In the genomic region with DNA sequence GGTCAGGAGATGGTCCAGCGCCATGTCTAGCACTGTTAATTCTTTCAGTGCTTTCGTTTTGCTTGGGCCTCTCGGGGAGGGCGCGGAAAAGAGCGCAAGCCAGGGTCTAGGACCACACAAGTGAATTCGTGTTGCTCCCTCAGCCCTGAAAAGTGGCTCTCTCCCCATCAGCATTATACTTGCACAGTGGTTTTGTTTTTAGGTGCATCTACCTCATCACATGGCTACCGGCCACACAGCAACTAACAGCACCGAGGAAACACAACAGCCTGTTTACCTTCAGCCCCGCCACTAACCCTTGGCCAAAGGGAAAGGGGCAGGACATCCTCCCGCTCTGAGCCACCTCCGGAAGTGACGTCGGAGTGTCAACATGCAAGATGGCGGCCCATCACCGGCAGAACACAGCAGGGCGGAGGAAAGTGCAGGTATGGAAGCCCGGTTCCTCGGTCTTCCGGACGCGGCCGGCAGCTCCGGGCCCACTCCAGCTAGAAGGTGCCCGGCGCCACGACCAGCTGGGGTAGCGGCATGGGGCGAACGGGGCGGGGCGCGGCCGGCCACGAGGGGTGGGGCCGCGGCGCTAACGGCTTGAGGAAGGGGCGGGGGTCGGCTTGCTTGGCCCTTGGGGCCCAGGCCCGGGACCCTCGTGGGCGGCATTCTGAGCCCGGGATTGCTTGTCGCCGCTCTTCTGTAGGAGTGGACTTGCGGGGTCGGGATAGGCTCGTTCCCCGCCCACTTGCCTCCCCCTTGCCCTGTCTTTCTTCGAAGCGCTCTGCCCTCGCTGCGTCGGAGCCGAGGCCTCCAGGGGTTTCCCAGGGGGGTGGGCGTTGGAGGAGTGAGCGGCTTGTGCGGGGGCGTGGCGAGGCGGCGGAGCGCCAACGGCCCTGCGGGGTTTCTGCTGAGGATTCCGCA, we compare ENCODE assay signal across 8 cellular contexts. TPM values are rescaled to one million over a fixed set of nuclear protein-coding genes. Genes with fewer than 3 reads are reported as not detected.
DNase-seq lines count a peak whose midpoint lies in the region; ATAC-seq, FAIRE-seq and TF ChIP-seq lines count a peak whose summit lies in the region.

Gene SCN11A, minus strand, starts transcription at position 296 of the 909 bp plus-strand sequence. CDS start 101,582 bp downstream, outside the sequence.
Gene WDR48, plus strand, starts transcription at position 368 of the 909 bp plus-strand sequence. Its CDS starts 10 bp downstream, at position 378.

- no peaks in the 10 kb centered on the region for H4K20me1 ChIP-seq in HepG2 (ENCODE audit: insufficient read depth, low read length)

- POLR2A ChIA-PET in HepG2 (lab: Yijun Ruan, JAX): no interaction called here

- no peaks in the 10 kb centered on the region for H3K27me3 Mint-ChIP-seq in CD14-positive monocyte (ENCODE audit: low read depth in 3 of 3)

- no peaks in the 10 kb centered on the region for H3K36me3 ChIP-seq in HepG2 (replicated peaks in 1 of 2; ENCODE audit: control insufficient read depth in 1 of 2, insufficient read depth in 2 of 2, low read length in 2 of 2)

- CTCF ChIA-PET in HepG2 (lab: Yijun Ruan, JAX; ENCODE audit: low intra/inter-chr PET ratio, low total read pairs): no interaction called here

- peak within 1 kb of the TSS; percentile 82 for H3K4me2 ChIP-seq in HepG2 (ENCODE audit: low read depth, low read length)

- no peaks in the 10 kb centered on the region for H3K9me3 ChIP-seq in HepG2 (ENCODE audit: low read length)

- TF ChIP-seq EP300 in HepG2 (IDR thresholded peaks at IDR 0.05; ENCODE audit: low read depth in 2 of 2, low read length in 2 of 2): 0 out of 4 replicates have a peak, but pooled peaks of 1 of the 2 experiments have one; percentile 55
- TF ChIP-seq EP300 in HepG2 (CRISPR knock-in tag; IDR thresholded peaks at IDR 0.05; ENCODE audit: borderline replicate concordance): no peak; the same call in 1 of the 2 replicates

- intact Hi-C loops in CD14-positive monocyte (cut with micrococcal nuclease) (no loop called here), HepG2 (cut with micrococcal nuclease; ENCODE audit: unreplicated experiment) (no loop called here)

- no TSS peak for BruUV-seq in HepG2 (replicated peaks; lab: Mats Ljungman, UMichigan)

- H3K36me3 Mint-ChIP-seq in CD14-positive monocyte: peaks cover 0 to 2% of the 10 kb centered on the region in 2 donors

- peak within 1 kb of the TSS; percentile 78 for H2AFZ ChIP-seq in HepG2 (ENCODE audit: low read length)

- no peak for TF ChIP-seq RAD21 in HepG2 (CRISPR knock-in tag; IDR thresholded peaks at IDR 0.05)

- peak; percentile 93 to 97 for TF ChIP-seq POLR2A in HepG2 (IDR thresholded peaks at IDR 0.05; ENCODE audit: insufficient read depth in 1 of 2, low read depth in 2 of 2, low read length in 2 of 2)

- H3K9ac ChIP-seq in HepG2 (ENCODE audit: insufficient read depth, low read depth, low read length): peak within 1 kb of the TSS; percentile 86

- peak; percentile 99 for ATAC-seq in GM19395 (IDR thresholded peaks at IDR 0.05; ENCODE audit: unreplicated experiment)
- peak; percentile 93 for ATAC-seq in HG03558 (IDR thresholded peaks at IDR 0.05; ENCODE audit: extremely low read depth, unreplicated experiment)
- ATAC-seq in HepG2: peak; percentile 98

- peaks cover 0 to 2% (median 0%) of the 10 kb centered on the region in 7 donors for H3K9me3 Mint-ChIP-seq in CD14-positive monocyte

- H3K27me3 ChIP-seq in HepG2 (ENCODE audit: control insufficient read depth in 1 of 2, insufficient read depth in 2 of 2, low read length in 2 of 2): no peaks in the 10 kb centered on the region; a peak in 2 of 5 replicates

- WGBS in HepG2 (ENCODE audit: low lambda C conversion rate): 2% methylated on average over 16 of the region's 68 CpGs

- H3K79me2 ChIP-seq in HepG2 (ENCODE audit: insufficient read depth, low read length): peaks cover 45% of the 10 kb centered on the region

- DNase-seq in CD14-positive monocyte (ENCODE audit: low spot score): peak; percentile 93
- DNase-seq in NCI-H748 (lab: John Stamatoyannopoulos, UW; ENCODE audit: unreplicated experiment): peak; percentile 92
- peak; percentile 89 to 91 for DNase-seq in activated CD4-positive, alpha-beta T cell treated with anti-CD3 and anti-CD28 coated beads, Interleukin-2, amount 50 U/mL, for 4 hours
- DNase-seq in dermis microvascular lymphatic vessel endothelial cell (ENCODE audit: low read depth in 2 of 2): peak; percentile 91 to 93
- DNase-seq in HepG2 (ENCODE audit: low spot score): peak; percentile 92
- DNase-seq in stimulated activated CD4-positive, alpha-beta T cell treated with anti-CD3 and anti-CD28 coated beads, Interleukin-2, amount 100 ng/mL, for 48 hours: peak; percentile 83 to 89

- TF ChIP-seq CTCF in CD14-positive monocyte (IDR thresholded peaks at IDR 0.05): no peak
- TF ChIP-seq CTCF in HepG2 (CRISPR knock-in tag; IDR thresholded peaks at IDR 0.05): no peak

- peak within 1 kb of the TSS; percentile 82 to 98 for H3K4me3 Mint-ChIP-seq in CD14-positive monocyte

- H3K4me1 Mint-ChIP-seq in CD14-positive monocyte: peaks cover 36% of the 10 kb centered on the region

- peak within 1 kb of the TSS; percentile 74 to 95 (median 86) for H3K4me3 ChIP-seq in HepG2 (replicated peaks in 1 of 3; ENCODE audit: insufficient read depth in 1 of 3, low read depth in 2 of 3, low read length in 3 of 3)

- peak within 1 kb of the TSS; percentile 93 to 98 (median 95) for H3K27ac Mint-ChIP-seq in CD14-positive monocyte

- peaks cover 26% of the 10 kb centered on the region for H3K4me1 ChIP-seq in HepG2 (ENCODE audit: insufficient read depth, low read length)

- FAIRE-seq in HepG2 (lab: Jason Lieb, UNC): peak; percentile 77

- H3K27ac ChIP-seq in HepG2 (ENCODE audit: extremely low read length, insufficient read depth, low read length): peak within 1 kb of the TSS; percentile 84

- in situ Hi-C loops in HepG2 (cut with HindIII; ENCODE audit: extremely low pct_ligation_motif_present, low pct_unique_long_range_greater_than_20kb): no loop called here

TF ChIP-seq in HepG2, 621 proteins besides CTCF, POLR2A, EP300 and RAD21 (continues in another document):
- TF ChIP-seq MXI1 (IDR thresholded peaks at IDR 0.05; ENCODE audit: borderline replicate concordance, low read depth, low read length): peak; percentile 77; the same call in 1 of the 3 replicates
- peak; percentile 66; the same call in 1 of the 2 replicates for TF ChIP-seq ZNF232 (CRISPR knock-in tag; IDR thresholded peaks at IDR 0.05; ENCODE audit: borderline replicate concordance)

RNA-seq across cellular contexts. Expression of gene SCN11A, which starts in this region (rescaled TPM):
- polyA plus RNA-seq in CD14-positive monocyte: not detected
- total RNA-seq in dermis microvascular lymphatic vessel endothelial cell: under 0.01 and 0.13 TPM in 2 replicates
- total RNA-seq in HepG2 (2016; rRNA removed; fragmentation: Illumina TruSeq; extraction: Trizol): 0.02 TPM in 1 of 2 replicates, not detected in the other
- under 0.01 and 0.10 TPM in 2 replicates for total RNA-seq in HepG2 (2016; cell fraction: cytosol; rRNA removed; fragmentation: Illumina TruSeq; extraction: Trizol; ENCODE audit: low read depth)
- 0.02 TPM in 1 of 2 replicates, not detected in the other for total RNA-seq in HepG2 (2016; cell fraction: insoluble cytoplasmic fraction; rRNA removed; fragmentation: Illumina TruSeq; extraction: Trizol)
- 0.03 and 0.07 TPM in 2 replicates for total RNA-seq in HepG2 (2016; cell fraction: membrane; rRNA removed; fragmentation: Illumina TruSeq; extraction: Trizol)
- 0.06 TPM in 2 replicates for total RNA-seq in HepG2 (2016; cell fraction: nucleus; rRNA removed; fragmentation: Illumina TruSeq; extraction: Trizol)
- polyA plus RNA-seq in HepG2 (2011; rRNA removed): 0.11 and 0.13 TPM in 2 replicates
- polyA plus RNA-seq in HepG2 (2011; cell fraction: cytosol; rRNA removed): 0.01 and 0.04 TPM in 2 replicates
- polyA plus RNA-seq in HepG2 (2011; cell fraction: nucleus; rRNA removed): 0.39 and 0.42 TPM in 2 replicates
- 0.13 and 0.23 TPM in 2 replicates for polyA plus RNA-seq in HepG2 (2012)
- not detected in 2 replicates for polyA plus RNA-seq in HepG2 (2016; cell fraction: cytosol; fragmentation: Illumina TruSeq; extraction: Trizol; ENCODE audit: low read depth)
- not detected in 2 replicates for polyA plus RNA-seq in HepG2 (2016; cell fraction: insoluble cytoplasmic fraction; fragmentation: Illumina TruSeq; extraction: Trizol; ENCODE audit: low read depth)
- not detected in 2 replicates for polyA plus RNA-seq in HepG2 (2016; cell fraction: membrane; fragmentation: Illumina TruSeq; extraction: Trizol; ENCODE audit: low read depth)
- 0.09 TPM in 1 of 2 replicates, not detected in the other for polyA plus RNA-seq in HepG2 (2016; cell fraction: nucleus; fragmentation: Illumina TruSeq; extraction: Trizol; ENCODE audit: insufficient read depth, low read depth)
- 0.02 and 0.08 TPM in 2 replicates for polyA minus RNA-seq in HepG2 (2011; rRNA and poly(A)+ RNA removed; ENCODE audit: low replicate concordance)
- not detected in 2 replicates for polyA minus RNA-seq in HepG2 (2011; cell fraction: cytosol; rRNA and poly(A)+ RNA removed)
- polyA minus RNA-seq in HepG2 (2011; cell fraction: nucleus; rRNA and poly(A)+ RNA removed): 0.39 and 0.87 TPM in 2 replicates

RNA-seq across cellular contexts. Expression of gene WDR48, which starts in this region (rescaled TPM):
- polyA plus RNA-seq in CD14-positive monocyte: 10 to 100 TPM; 17.1 to 22.7 TPM
- total RNA-seq in dermis microvascular lymphatic vessel endothelial cell: 31.5 and 38.2 TPM in 2 replicates
- 29.2 and 67.6 TPM in 2 replicates for total RNA-seq in HepG2 (2016; rRNA removed; fragmentation: Illumina TruSeq; extraction: Trizol)
- total RNA-seq in HepG2 (2016; cell fraction: cytosol; rRNA removed; fragmentation: Illumina TruSeq; extraction: Trizol; ENCODE audit: low read depth): 3.7 and 4.5 TPM in 2 replicates
- total RNA-seq in HepG2 (2016; cell fraction: insoluble cytoplasmic fraction; rRNA removed; fragmentation: Illumina TruSeq; extraction: Trizol): 28.4 and 64.0 TPM in 2 replicates
- 11.9 and 14.2 TPM in 2 replicates for total RNA-seq in HepG2 (2016; cell fraction: membrane; rRNA removed; fragmentation: Illumina TruSeq; extraction: Trizol)
- total RNA-seq in HepG2 (2016; cell fraction: nucleus; rRNA removed; fragmentation: Illumina TruSeq; extraction: Trizol): 27.2 and 39.9 TPM in 2 replicates
- polyA plus RNA-seq in HepG2 (2011; rRNA removed): 25.9 and 31.2 TPM in 2 replicates
- polyA plus RNA-seq in HepG2 (2011; cell fraction: cytosol; rRNA removed): 11.0 and 18.5 TPM in 2 replicates
- polyA plus RNA-seq in HepG2 (2011; cell fraction: nucleus; rRNA removed): 24.5 and 25.2 TPM in 2 replicates
- polyA plus RNA-seq in HepG2 (2012): 30.0 and 35.6 TPM in 2 replicates
- polyA plus RNA-seq in HepG2 (2016; cell fraction: cytosol; fragmentation: Illumina TruSeq; extraction: Trizol; ENCODE audit: low read depth): 2.0 and 2.2 TPM in 2 replicates
- polyA plus RNA-seq in HepG2 (2016; cell fraction: insoluble cytoplasmic fraction; fragmentation: Illumina TruSeq; extraction: Trizol; ENCODE audit: low read depth): 40.6 and 41.7 TPM in 2 replicates
- 5.0 and 5.6 TPM in 2 replicates for polyA plus RNA-seq in HepG2 (2016; cell fraction: membrane; fragmentation: Illumina TruSeq; extraction: Trizol; ENCODE audit: low read depth)
- 24.5 and 26.5 TPM in 2 replicates for polyA plus RNA-seq in HepG2 (2016; cell fraction: nucleus; fragmentation: Illumina TruSeq; extraction: Trizol; ENCODE audit: insufficient read depth, low read depth)
- 15.1 and 21.0 TPM in 2 replicates for polyA minus RNA-seq in HepG2 (2011; rRNA and poly(A)+ RNA removed; ENCODE audit: low replicate concordance)
- 20.9 and 35.2 TPM in 2 replicates for polyA minus RNA-seq in HepG2 (2011; cell fraction: cytosol; rRNA and poly(A)+ RNA removed)
- polyA minus RNA-seq in HepG2 (2011; cell fraction: nucleus; rRNA and poly(A)+ RNA removed): 67.5 and 78.9 TPM in 2 replicates

Comparison
In these comparisons a context has a peak if more than half of its experiments do, and no peak if none do; other contexts are left out.
1. Peak in every context shown above with its lines: DNase-seq, ATAC-seq, H3K4me3 ChIP-seq and H3K27ac ChIP-seq.